In the genomic region with DNA sequence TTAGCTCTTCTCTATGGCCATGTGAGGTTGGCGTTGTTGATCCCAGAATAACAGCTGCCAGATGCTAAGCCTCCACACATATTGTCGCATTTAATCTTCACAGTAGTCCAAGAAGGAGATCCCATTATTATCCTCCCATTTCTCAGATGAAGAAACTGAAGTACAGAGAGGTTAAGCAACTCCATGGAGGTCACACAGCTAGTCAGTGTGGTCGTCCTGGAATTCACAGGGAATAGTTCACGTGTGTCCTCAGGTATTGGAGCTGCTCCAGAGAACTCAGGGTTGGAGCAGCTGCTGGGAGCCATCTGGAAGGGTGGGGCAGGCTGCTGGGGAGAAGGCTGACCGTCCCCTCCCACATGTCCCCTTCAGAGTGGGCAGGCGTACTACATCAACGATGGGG, we compare ENCODE assay signal across 24 cellular contexts. TPM values are rescaled to one million over a fixed set of nuclear protein-coding genes. Genes with fewer than 3 reads are reported as not detected.
DNase-seq lines count a peak whose midpoint lies in the region; ATAC-seq, FAIRE-seq and TF ChIP-seq lines count a peak whose summit lies in the region.
"Had no signal": no experiment of that assay in that cellular context is flagged by ENCODE, and none has a peak within 500 bp of the region (broad histone marks: within the 10 kb centered on the region; RNA-seq: fewer than 3 reads in every experiment).

No MANE protein-coding gene starts in this region.

- ATAC-seq in K562, result no peak
- ATAC-seq: A549, GM12878, GM23338, HCT116 had no signal

- intact Hi-C loops in K562 (cut with micrococcal nuclease) (no loop called here), sigmoid colon (cut with DNase I) (no loop called here)

- H3K4me1 ChIP-seq in HEK293 (ENCODE audit: control insufficient read depth, insufficient read depth, low read length) (no peaks in the 10 kb centered on the region), K562 (replicated peaks in 1 of 2; ENCODE audit: control insufficient read depth in 2 of 2, insufficient read depth in 2 of 2, low read length in 2 of 2) (no peaks in the 10 kb centered on the region), sigmoid colon (no peaks in the 10 kb centered on the region)
- H3K4me1 ChIP-seq: A549 had no signal

- TF ChIP-seq RAD21 in K562 (CRISPR knock-in tag; conservative IDR thresholded peaks at IDR 0.05 in 1 of 2, IDR thresholded peaks at IDR 0.05 in 1 of 2), result no peak

- no TSS peak for BruUV-seq in K562 (replicated peaks; lab: Mats Ljungman, UMichigan)

- no peak overlapping the region for H3K4me3 ChIP-seq in HEK293 (ENCODE audit: low read depth, low read length)
- H3K4me3 ChIP-seq in K562, result no peak overlapping the region
- no peak overlapping the region for H3K4me3 ChIP-seq in sigmoid colon
- H3K4me3 ChIP-seq: A549, GM12878, GM23338 had no signal

- TF ChIP-seq POLR2A in K562 (conservative IDR thresholded peaks at IDR 0.05) (no peak), sigmoid colon (IDR thresholded peaks at IDR 0.05) (no peak)

- H3K36me3 ChIP-seq in HEK293 (ENCODE audit: control insufficient read depth in 2 of 2, insufficient read depth in 1 of 2, low read length in 2 of 2) (no peaks in the 10 kb centered on the region), K562 (ENCODE audit: control insufficient read depth, insufficient read depth, low read length) (no peaks in the 10 kb centered on the region), sigmoid colon (no peaks in the 10 kb centered on the region)

- no peaks in the 10 kb centered on the region for H3K79me2 ChIP-seq in K562 (ENCODE audit: control insufficient read depth, insufficient read depth, low read length)

- H3K4me2 ChIP-seq in K562 (ENCODE audit: insufficient read depth, low read length), result no peak overlapping the region
- H3K4me2 ChIP-seq: A549, GM23338 had no signal

- TF ChIP-seq CTCF in HEK293 (tag by site-specific recombination; IDR thresholded peaks at IDR 0.05), result no peak
- no peak for TF ChIP-seq CTCF in K562 (IDR thresholded peaks at IDR 0.05 in 2 of 3, conservative IDR thresholded peaks at IDR 0.05 in 1 of 3; ENCODE audit: insufficient read depth in 2 of 3, low read depth in 1 of 3, low read length in 3 of 3)
- TF ChIP-seq CTCF in sigmoid colon (IDR thresholded peaks at IDR 0.05), result no peak

- no peak for TF ChIP-seq EP300 in K562 (IDR thresholded peaks at IDR 0.05; ENCODE audit: low read length)
- TF ChIP-seq EP300 in sigmoid colon (IDR thresholded peaks at IDR 0.05), result no peak

- no peaks in the 10 kb centered on the region; the same call in 1 of the 2 replicates for H4K20me1 ChIP-seq in K562 (replicated peaks; ENCODE audit: control insufficient read depth, insufficient read depth, low read length)

- H3K27me3 ChIP-seq in K562 (ENCODE audit: control insufficient read depth in 2 of 2, insufficient read depth in 2 of 2, low read length in 2 of 2) (peaks cover 40 to 69% of the 10 kb centered on the region in 2 experiments), sigmoid colon (no peaks in the 10 kb centered on the region)

- CTCF ChIA-PET in HEK293 (lab: Yijun Ruan, JAX) (no interaction called here), K562 (lab: Yijun Ruan, JAX; ENCODE audit: low intra/inter-chr PET ratio) (no interaction called here)

- POLR2A ChIA-PET in HEK293 (lab: Yijun Ruan, JAX) (no interaction called here), K562 (lab: Yijun Ruan, JAX) (no interaction called here)

- no peak for FAIRE-seq in K562 (lab: Jason Lieb, UNC)
- FAIRE-seq: A549, GM12878, GM18507 had no signal

- 0% methylated on average over 7 of the region's 7 CpGs for WGBS in K562 (ENCODE audit: insufficient coverage, low coverage, missing lambda C conversion rate)
- 57 to 82% methylated on average over 7 of the region's 7 CpGs for WGBS in sigmoid colon, 2 donors

- H3K27ac ChIP-seq in HEK293 (ENCODE audit: extremely low read depth, low read depth, low read length) (no peak overlapping the region), K562 (ENCODE audit: extremely low read depth, low read depth, low read length) (no peak overlapping the region), sigmoid colon (no peak overlapping the region)
- H3K27ac ChIP-seq: A549 had no signal

- H3K9ac ChIP-seq in K562 (ENCODE audit: insufficient read depth in 1 of 2, low read depth in 2 of 2, low read length in 2 of 2), result peak overlapping the region in 1 of 2 experiments; percentile 28; a peak in 1 of 4 replicates

- H2AFZ ChIP-seq in K562 (ENCODE audit: low read depth, low read length), result no peak overlapping the region
- H2AFZ ChIP-seq: GM23338 had no signal

- H3K9me3 ChIP-seq in HEK293 (ENCODE audit: control insufficient read depth, insufficient read depth, low read depth, low read length), result no peaks in the 10 kb centered on the region
- H3K9me3 ChIP-seq in K562 (replicated peaks; ENCODE audit: control insufficient read depth, insufficient read depth, low read depth, low read length), result no peaks in the 10 kb centered on the region
- H3K9me3 ChIP-seq in sigmoid colon, result no peaks in the 10 kb centered on the region
- H3K9me3 ChIP-seq: A549 had no signal

- in situ Hi-C loops in K562 (cut with MboI), result loop anchor here (5.0 to 10.0 kb wide), 2 partner anchors 185 to 597 kb away; no protein-coding TSS in a partner anchor

- peak; percentile 31 for DNase-seq in NCI-H82 (lab: John Stamatoyannopoulos, UW)
- no peak for DNase-seq in NCI-H82 treated with DMSO at 0.1 percent for 48 hours (lab: John Stamatoyannopoulos, UW; ENCODE audit: unreplicated experiment)
- no peak for DNase-seq in K562 (ENCODE audit: extremely low read depth in 1 of 4, low spot score in 3 of 4)
- DNase-seq in stimulated activated naive CD4-positive, alpha-beta T cell treated with Interleukin-2 at 50 U/mL for 16 hours (lab: John Stamatoyannopoulos, UW), result no peak
- DNase-seq in sigmoid colon, result no peak
- DNase-seq: 8988T; ACHN; C1 segment of cervical spinal cord; Calu3; CD4-positive, alpha-beta memory T cell; COR-L47; DMS79; EL; GDM1; H9; HFFc6 had no signal

- no peaks in the 10 kb centered on the region for H3K9me1 ChIP-seq in K562 (ENCODE audit: control insufficient read depth, insufficient read depth, low read length)

TF ChIP-seq in HEK293, 187 proteins besides CTCF, POLR2A, EP300 and RAD21 (continues in another document):
- TF ChIP-seq ZNF514 (tag by site-specific recombination; IDR thresholded peaks at IDR 0.05) (no peak), ZNF768 (tag by site-specific recombination; IDR thresholded peaks at IDR 0.05) (0 out of 2 replicates have a peak, but pooled peaks have one; percentile 49), ZNF16 (tag by site-specific recombination; IDR thresholded peaks at IDR 0.05; ENCODE audit: low read depth) (no peak), ZNF837 (tag by site-specific recombination; IDR thresholded peaks at IDR 0.05) (no peak)

RNA-seq across cellular contexts. Expression of a gene that starts 19.5 kb away (rescaled TPM):
- total RNA-seq in K562 (2011; cell fraction: chromatin; rRNA removed; ENCODE audit: low replicate concordance), result 0.28 TPM in 1 of 2 replicates, not detected in the other
- total RNA-seq in K562 (2011; cell fraction: nucleolus; rRNA removed), result 0.13 TPM in 1 of 2 replicates, not detected in the other
- 0.22 and 0.53 TPM in 2 replicates for total RNA-seq in K562 (2011; cell fraction: nucleoplasm; rRNA removed)
- total RNA-seq in K562 (2014; rRNA removed), result not detected in 2 replicates
- total RNA-seq in K562 (2014; rRNA removed; fragmentation: Illumina TruSeq; extraction: Trizol), result not detected in 2 replicates
- 0.07 TPM in 1 of 2 replicates, not detected in the other for total RNA-seq in K562 (2015; rRNA removed; fragmentation: Illumina TruSeq; extraction: Trizol)
- not detected in 2 replicates for total RNA-seq in K562 (2021)
- 0.03 and 0.08 TPM in 2 replicates for polyA plus RNA-seq in K562 (2011; rRNA removed)
- 0.03 TPM in 1 of 2 replicates, not detected in the other for polyA plus RNA-seq in K562 (2011; cell fraction: cytosol; rRNA removed)
- polyA plus RNA-seq in K562 (2011; cell fraction: nucleus; rRNA removed), result 0.06 and 0.09 TPM in 2 replicates
- polyA plus RNA-seq in K562 (2012), result 0.04 and 0.07 TPM in 2 replicates
- 0.04 TPM in 1 of 2 replicates, not detected in the other for polyA plus RNA-seq in K562 (2014; fragmentation: Illumina TruSeq; extraction: Trizol)
- polyA plus RNA-seq in K562 (2014; fragmentation: Nextera tagmentation; extraction: Ambion mirVana), result under 1 TPM; 0.04 to 0.06 TPM
- not detected in 2 replicates for polyA plus RNA-seq in K562 (2014; rRNA removed)
- not detected in 2 replicates for polyA minus RNA-seq in K562 (2011; rRNA and poly(A)+ RNA removed)
- polyA minus RNA-seq in K562 (2011; cell fraction: cytosol; rRNA and poly(A)+ RNA removed), result not detected in 2 replicates
- 0.22 and 0.27 TPM in 2 replicates for polyA minus RNA-seq in K562 (2011; cell fraction: nucleus; rRNA and poly(A)+ RNA removed)
- total RNA-seq in sigmoid colon, result not detected
- polyA plus RNA-seq in sigmoid colon, result under 1 TPM in 1 of 3 donors, not detected in 2; 0.04 TPM
- total RNA-seq: Calu3, GM12878, GM23338, H4, HFFc6 had no signal
- polyA plus RNA-seq: A549, BJ had no signal

RNA-seq across cellular contexts. Expression of a gene that starts 24.2 kb away (rescaled TPM):
- total RNA-seq in K562 (2011; cell fraction: chromatin; rRNA removed; ENCODE audit: low replicate concordance), result 80.4 and 136 TPM in 2 replicates
- total RNA-seq in K562 (2011; cell fraction: nucleolus; rRNA removed), result 75.0 and 81.5 TPM in 2 replicates
- total RNA-seq in K562 (2011; cell fraction: nucleoplasm; rRNA removed), result 92.4 and 163 TPM in 2 replicates
- total RNA-seq in K562 (2014; rRNA removed) (13.1 and 14.8 TPM in 2 replicates), K562 (2014; rRNA removed; fragmentation: Illumina TruSeq; extraction: Trizol) (14.6 and 18.3 TPM in 2 replicates), K562 (2015; rRNA removed; fragmentation: Illumina TruSeq; extraction: Trizol) (12.1 and 12.9 TPM in 2 replicates), K562 (2021) (33.7 and 35.2 TPM in 2 replicates), sigmoid colon (10 to 100 TPM; 37.2 to 54.8 (median 44.2) TPM)
- polyA plus RNA-seq in K562 (2011; rRNA removed) (12.2 and 13.7 TPM in 2 replicates), K562 (2014; fragmentation: Illumina TruSeq; extraction: Trizol) (23.0 and 26.3 TPM in 2 replicates), K562 (2014; fragmentation: Nextera tagmentation; extraction: Ambion mirVana) (1 to 10 TPM; 3.0 to 3.4 TPM), K562 (2014; rRNA removed) (11.3 and 15.3 TPM in 2 replicates), sigmoid colon (10 to 100 TPM in 1 of 3 donors, 1 to 10 TPM in 2; 3.6 to 10.5 (median 3.7) TPM)
- polyA plus RNA-seq in K562 (2011; cell fraction: cytosol; rRNA removed), result 20.2 and 20.3 TPM in 2 replicates
- polyA plus RNA-seq in K562 (2011; cell fraction: nucleus; rRNA removed), result 32.2 and 38.1 TPM in 2 replicates
- 10.6 and 18.8 TPM in 2 replicates for polyA plus RNA-seq in K562 (2012)
- polyA minus RNA-seq in K562 (2011; rRNA and poly(A)+ RNA removed), result 29.6 and 31.7 TPM in 2 replicates
- 28.4 and 40.3 TPM in 2 replicates for polyA minus RNA-seq in K562 (2011; cell fraction: cytosol; rRNA and poly(A)+ RNA removed)
- 12.3 and 15.8 TPM in 2 replicates for polyA minus RNA-seq in K562 (2011; cell fraction: nucleus; rRNA and poly(A)+ RNA removed)
